In genomic region chr12:32897276-32897615, GRCh38 we compare ENCODE assay signal across 8 cellular contexts. TPM values are rescaled to one million over a fixed set of nuclear protein-coding genes. Genes with fewer than 3 reads are reported as not detected.
A peak's percentile ranks its signal among the peaks of the same experiment; 100 is the strongest.
DNase-seq lines count a peak whose midpoint lies in the region; ATAC-seq, FAIRE-seq and TF ChIP-seq lines count a peak whose summit lies in the region.

No MANE protein-coding gene starts in this region.

- DNase-seq in heart right ventricle = no peak
- no peak for DNase-seq in cardiac septum (ENCODE audit: low spot score)
- no peak for DNase-seq in bronchial epithelial cell (ENCODE audit: low read depth)
- DNase-seq in upper lobe of right lung = no peak
- no peak for DNase-seq in DMS 273 (lab: John Stamatoyannopoulos, UW; ENCODE audit: unreplicated experiment)
- no peak for DNase-seq in activated CD8-positive, alpha-beta memory T cell treated with anti-CD3 and anti-CD28 coated beads for 24 hours
- no peak for DNase-seq in NCI-H2196 (lab: John Stamatoyannopoulos, UW; ENCODE audit: unreplicated experiment)

- ATAC-seq in heart right ventricle = no peak
- ATAC-seq in upper lobe of right lung = peak; percentile 1

- no peaks in the 10 kb centered on the region for H3K36me3 ChIP-seq in heart right ventricle
- no peaks in the 10 kb centered on the region for H3K36me3 ChIP-seq in bronchial epithelial cell (ENCODE audit: control insufficient read depth, insufficient read depth, low read length)
- H3K36me3 ChIP-seq in mesodermal cell (ENCODE audit: control insufficient read depth, insufficient read depth, low read length) = no peaks in the 10 kb centered on the region
- H3K36me3 ChIP-seq in upper lobe of right lung = no peaks in the 10 kb centered on the region

- intact Hi-C loops in heart right ventricle (cut with DNase I) = loop anchor here in 4 of 10 donors (5.0 to 10.0 kb wide), 4 partner anchors 70 to 92 kb away; no protein-coding TSS in a partner anchor
- intact Hi-C loops in cardiac septum (cut with DNase I) = no loop called here
- intact Hi-C loops in upper lobe of right lung (cut with DNase I) = no loop called here

- no peak for FAIRE-seq in bronchial epithelial cell (lab: Jason Lieb, UNC)

- no peak for TF ChIP-seq CTCF in heart right ventricle (IDR thresholded peaks at IDR 0.05)
- no peak for TF ChIP-seq CTCF in bronchial epithelial cell (IDR thresholded peaks at IDR 0.05; ENCODE audit: insufficient read depth, low read length, severe bottlenecking)
- no peak for TF ChIP-seq CTCF in upper lobe of right lung (IDR thresholded peaks at IDR 0.05)

- peak overlapping the region; percentile 34 to 92 (median 72) for H3K4me3 ChIP-seq in heart right ventricle
- peak overlapping the region; percentile 84 for H3K4me3 ChIP-seq in bronchial epithelial cell (ENCODE audit: low read depth, low read length)
- peak overlapping the region; percentile 70 for H3K4me3 ChIP-seq in mesodermal cell (ENCODE audit: extremely low read depth, insufficient read depth, low read length, poor library complexity, severe bottlenecking)
- H3K4me3 ChIP-seq in upper lobe of right lung = peak overlapping the region; percentile 52

- H3K27ac ChIP-seq in heart right ventricle (peak overlapping the region in 9 of 10 donors; percentile 0 to 89 (median 60)), mesodermal cell (ENCODE audit: low read depth, low read length, severe bottlenecking) (no peak overlapping the region), upper lobe of right lung (no peak overlapping the region)

- H3K4me1 ChIP-seq in heart right ventricle = peaks cover 0 to 42% (median 12%) of the 10 kb centered on the region in 9 donors
- peaks cover 28% of the 10 kb centered on the region for H3K4me1 ChIP-seq in mesodermal cell (ENCODE audit: control insufficient read depth, insufficient read depth, low read length, poor library complexity, severe bottlenecking)
- peaks cover 18% of the 10 kb centered on the region for H3K4me1 ChIP-seq in upper lobe of right lung

- H3K9me3 ChIP-seq in heart right ventricle = no peaks in the 10 kb centered on the region
- no peaks in the 10 kb centered on the region for H3K9me3 ChIP-seq in mesodermal cell (ENCODE audit: control insufficient read depth, low read length)
- no peaks in the 10 kb centered on the region for H3K9me3 ChIP-seq in upper lobe of right lung

- H3K27me3 ChIP-seq in heart right ventricle (peaks cover 0 to 39% (median 23%) of the 10 kb centered on the region in 7 donors), bronchial epithelial cell (ENCODE audit: control insufficient read depth, insufficient read depth, low read length) (no peaks in the 10 kb centered on the region), upper lobe of right lung (peaks cover 31% of the 10 kb centered on the region)

- WGBS in heart right ventricle, 2 donors = 3 to 5% methylated on average over 6 of the region's 6 CpGs
- WGBS in mesodermal cell (ENCODE audit: insufficient coverage in 2 of 2), 2 experiments = 19 to 32% methylated on average over 5 of the region's 6 CpGs

RNA-seq across cellular contexts. Expression of gene PKP2, which starts 0.7 kb away (rescaled TPM):
- total RNA-seq in heart right ventricle = 100 to 1,000 TPM; 280 to 639 (median 425) TPM
- 100 to 1,000 TPM in 1 of 2 donors, 10 to 100 TPM in 1; 92.3 to 137 TPM for polyA plus RNA-seq in heart right ventricle
- 463 TPM for total RNA-seq in cardiac septum
- total RNA-seq in bronchial epithelial cell = 53.9 and 74.5 TPM in 2 replicates
- 49.7 TPM for polyA plus RNA-seq in mesodermal cell (2013, experiment 1 of 2)
- 73.1 TPM for polyA plus RNA-seq in mesodermal cell (2013, experiment 2 of 2)
- 1.9 TPM for total RNA-seq in upper lobe of right lung

Comparison
In these comparisons a context has a peak if more than half of its experiments do, and no peak if none do; other contexts are left out.
1. H3K27ac ChIP-seq: peak in heart right ventricle (9 of 10); none in mesodermal cell (single experiment) and upper lobe of right lung (single experiment).
2. RNA of gene PKP2, which starts 0.7 kb away (total RNA-seq): 463 TPM in cardiac septum (single experiment), 280 to 639 TPM in heart right ventricle and 53.9 to 74.5 TPM in bronchial epithelial cell; 1.9 TPM in upper lobe of right lung (single experiment); every median in the first group is over 10 times any median in the second.
3. Peak in every context shown above with its lines, with median percentiles within 50 percentile points of each other: H3K4me3 ChIP-seq.